ENCODE assay signal across 36 cellular contexts in genomic region chr16:27660507-27660906, GRCh38.
"Had no signal": no experiment of that assay in that cellular context is flagged by ENCODE, and none has a peak within 500 bp of the region (broad histone marks: within the 10 kb centered on the region; RNA-seq: fewer than 3 reads in every experiment).

No MANE protein-coding gene starts in this region.

- H3K4me3 ChIP-seq: ascending aorta, cardiac muscle cell had no signal

- DNase-seq: activated CD4-positive, alpha-beta memory T cell treated with anti-CD3 and anti-CD28 coated beads, Interleukin-2, amount 10 ng/mL, durations not matched to agents 7 days and 5 days; activated CD4-positive, alpha-beta T cell treated with anti-CD3 and anti-CD28 coated beads for 1 hour; activated CD4-positive, alpha-beta T cell treated with anti-CD3 and anti-CD28 coated beads for 36 hours; activated CD4-positive, alpha-beta T cell treated with anti-CD3 and anti-CD28 coated beads for 48 hours; activated CD4-positive, alpha-beta T cell treated with anti-CD3 and anti-CD28 coated beads, Interleukin-2, amount 10 ng/mL, durations not matched to agents 7 days and 5 days; activated CD4-positive, alpha-beta T cell treated with anti-CD3 and anti-CD28 coated beads, Interleukin-2, amount 50 U/mL, for 48 hours; activated CD4-positive, CD25-positive, alpha-beta regulatory T cell; activated CD8-positive, alpha-beta memory T cell treated with anti-CD3 and anti-CD28 coated beads for 24 hours; activated CD8-positive, alpha-beta memory T cell treated with anti-CD3 and anti-CD28 coated beads, Interleukin-2, amount 10 ng/mL, durations not matched to agents 7 days and 5 days; activated CD8-positive, alpha-beta memory T cell treated with anti-CD3 and anti-CD28 coated beads, Interleukin-2, amount 50 U/mL, for 48 hours; activated CD8-positive, alpha-beta T cell treated with anti-CD3 and anti-CD28 coated beads, Interleukin-2, amount 10 ng/mL, durations not matched to agents 7 days and 5 days; activated effector memory CD4-positive, alpha-beta T cell treated with Interleukin-2 at 50 U/mL for 16 hours; activated gamma-delta T cell; activated naive CD4-positive, alpha-beta T cell treated with anti-CD3 and anti-CD28 coated beads, Interleukin-2, amount 10 ng/mL, durations not matched to agents 7 days and 5 days; activated naive CD4-positive, alpha-beta T cell treated with Interleukin-2 at 50 U/mL for 16 hours; activated naive CD8-positive, alpha-beta T cell treated with anti-CD3 and anti-CD28 coated beads, Interleukin-2, amount 10 ng/mL, durations not matched to agents 7 days and 5 days; activated naive CD8-positive, alpha-beta T cell treated with anti-CD3 and anti-CD28 coated beads, Interleukin-2, amount 50 U/mL, for 24 hours; activated T-cell treated with anti-CD3 and anti-CD28 coated beads, Interleukin-2, amount 50 U/mL, for 24 hours; activated T-cell treated with anti-CD3 and anti-CD28 coated beads, Interleukin-2, amount 50 U/mL, for 48 hours; amygdala; anterior cingulate cortex; caudate nucleus; cerebellar nuclear complex; T-helper 2 cell; T-helper 9 cell had no signal

- H3K36me3 Mint-ChIP-seq: activated naive CD4-positive, alpha-beta T cell treated with anti-CD3 and anti-CD28 coated beads, Interleukin-2, amount 10 ng/mL, durations not matched to agents 7 days and 5 days; activated naive CD8-positive, alpha-beta T cell treated with anti-CD3 and anti-CD28 coated beads, Interleukin-2, amount 10 ng/mL, durations not matched to agents 7 days and 5 days had no signal

- H3K27me3 Mint-ChIP-seq: activated CD4-positive, alpha-beta memory T cell treated with anti-CD3 and anti-CD28 coated beads, Interleukin-2, amount 10 ng/mL, durations not matched to agents 7 days and 5 days; activated CD4-positive, alpha-beta T cell treated with anti-CD3 and anti-CD28 coated beads for 36 hours; activated CD4-positive, alpha-beta T cell treated with anti-CD3 and anti-CD28 coated beads, Interleukin-2, amount 10 ng/mL, durations not matched to agents 7 days and 5 days; activated CD8-positive, alpha-beta memory T cell treated with anti-CD3 and anti-CD28 coated beads, Interleukin-2, amount 10 ng/mL, durations not matched to agents 7 days and 5 days; activated naive CD4-positive, alpha-beta T cell treated with anti-CD3 and anti-CD28 coated beads, Interleukin-2, amount 10 ng/mL, durations not matched to agents 7 days and 5 days; activated naive CD4-positive, alpha-beta T cell treated with anti-CD3 and anti-CD28 coated beads, Interleukin-2, amount 50 U/mL, for 24 hours; activated naive CD8-positive, alpha-beta T cell; activated naive CD8-positive, alpha-beta T cell treated with anti-CD3 and anti-CD28 coated beads, Interleukin-2, amount 10 ng/mL, durations not matched to agents 7 days and 5 days; activated naive CD8-positive, alpha-beta T cell treated with anti-CD3 and anti-CD28 coated beads, Interleukin-2, amount 50 U/mL, for 24 hours; activated T-cell treated with anti-CD3 and anti-CD28 coated beads, Interleukin-2, amount 50 U/mL, for 24 hours; brain; central memory CD8-positive, alpha-beta T cell had no signal

- H3K27ac Mint-ChIP-seq: activated CD4-positive, alpha-beta memory T cell treated with anti-CD3 and anti-CD28 coated beads, Interleukin-2, amount 10 ng/mL, durations not matched to agents 7 days and 5 days; activated CD4-positive, alpha-beta T cell treated with anti-CD3 and anti-CD28 coated beads for 36 hours; activated CD4-positive, alpha-beta T cell treated with anti-CD3 and anti-CD28 coated beads, Interleukin-2, amount 10 ng/mL, durations not matched to agents 7 days and 5 days; activated CD8-positive, alpha-beta memory T cell treated with anti-CD3 and anti-CD28 coated beads, Interleukin-2, amount 10 ng/mL, durations not matched to agents 7 days and 5 days; activated CD8-positive, alpha-beta T cell treated with anti-CD3 and anti-CD28 coated beads, Interleukin-2, amount 10 ng/mL, durations not matched to agents 7 days and 5 days; activated naive CD4-positive, alpha-beta T cell treated with anti-CD3 and anti-CD28 coated beads, Interleukin-2, amount 10 ng/mL, durations not matched to agents 7 days and 5 days; activated naive CD4-positive, alpha-beta T cell treated with anti-CD3 and anti-CD28 coated beads, Interleukin-2, amount 50 U/mL, for 24 hours; activated naive CD8-positive, alpha-beta T cell; activated naive CD8-positive, alpha-beta T cell treated with anti-CD3 and anti-CD28 coated beads, Interleukin-2, amount 10 ng/mL, durations not matched to agents 7 days and 5 days; activated naive CD8-positive, alpha-beta T cell treated with anti-CD3 and anti-CD28 coated beads, Interleukin-2, amount 50 U/mL, for 24 hours; activated T-cell treated with anti-CD3 and anti-CD28 coated beads, Interleukin-2, amount 50 U/mL, for 24 hours; activated T-helper 2 cell treated with anti-CD3 and anti-CD28 coated beads, Interferon-gamma antibody, Interleukin-2, Interleukin-4, amounts not matched to agents 10 μg/mL and 5 μg/mL and 100 μg/mL, durations not matched to agents 14 hours and 24 hours and 36 hours; brain; T-helper 1 cell treated with Interleukin-12 subunit alpha and Interleukin-12 subunit beta and Interleukin-4 antibody, amounts not matched to agents 30 μg/mL and 1 μg/mL, for 36 hours; T-helper 2 cell treated with Interferon-gamma antibody and Interleukin-4, amounts not matched to agents 5 μg/mL and 100 μg/mL, for 36 hours had no signal

- ATAC-seq: activated CD4-positive, alpha-beta T cell treated with anti-CD3 and anti-CD28 coated beads for 36 hours; activated CD4-positive, CD25-positive, alpha-beta regulatory T cell treated with anti-CD3 and anti-CD28 coated beads, Interleukin-2, amount 50 U/mL, for 24 hours; activated CD8-positive, alpha-beta memory T cell treated with anti-CD3 and anti-CD28 coated beads, Interleukin-2, amount 10 ng/mL, durations not matched to agents 7 days and 5 days; activated CD8-positive, alpha-beta T cell treated with anti-CD3 and anti-CD28 coated beads, Interleukin-2, amount 10 ng/mL, durations not matched to agents 7 days and 5 days; activated naive CD8-positive, alpha-beta T cell treated with anti-CD3 and anti-CD28 coated beads, Interleukin-2, amount 50 U/mL, for 24 hours had no signal

- H3K9me3 ChIP-seq: ascending aorta had no signal

- H3K27me3 ChIP-seq: ascending aorta, cardiac muscle cell had no signal

- H3K4me1 Mint-ChIP-seq: activated CD4-positive, alpha-beta memory T cell treated with anti-CD3 and anti-CD28 coated beads, Interleukin-2, amount 10 ng/mL, durations not matched to agents 7 days and 5 days; activated CD4-positive, alpha-beta T cell treated with anti-CD3 and anti-CD28 coated beads for 36 hours; activated CD4-positive, alpha-beta T cell treated with anti-CD3 and anti-CD28 coated beads, Interleukin-2, amount 10 ng/mL, durations not matched to agents 7 days and 5 days; activated CD8-positive, alpha-beta memory T cell treated with anti-CD3 and anti-CD28 coated beads, Interleukin-2, amount 10 ng/mL, durations not matched to agents 7 days and 5 days; activated naive CD4-positive, alpha-beta T cell treated with anti-CD3 and anti-CD28 coated beads, Interleukin-2, amount 10 ng/mL, durations not matched to agents 7 days and 5 days; activated naive CD4-positive, alpha-beta T cell treated with anti-CD3 and anti-CD28 coated beads, Interleukin-2, amount 50 U/mL, for 24 hours; activated naive CD8-positive, alpha-beta T cell treated with anti-CD3 and anti-CD28 coated beads, Interleukin-2, amount 10 ng/mL, durations not matched to agents 7 days and 5 days; activated naive CD8-positive, alpha-beta T cell treated with anti-CD3 and anti-CD28 coated beads, Interleukin-2, amount 50 U/mL, for 24 hours; brain; central memory CD8-positive, alpha-beta T cell had no signal

- H3K4me1 ChIP-seq: ascending aorta had no signal

- H3K27ac ChIP-seq: ascending aorta, cardiac muscle cell, VCaP had no signal

- H3K4me3 Mint-ChIP-seq: activated CD4-positive, alpha-beta memory T cell treated with anti-CD3 and anti-CD28 coated beads, Interleukin-2, amount 10 ng/mL, durations not matched to agents 7 days and 5 days; activated CD4-positive, alpha-beta T cell treated with anti-CD3 and anti-CD28 coated beads for 36 hours; activated CD4-positive, alpha-beta T cell treated with anti-CD3 and anti-CD28 coated beads, Interleukin-2, amount 10 ng/mL, durations not matched to agents 7 days and 5 days; activated CD8-positive, alpha-beta memory T cell treated with anti-CD3 and anti-CD28 coated beads, Interleukin-2, amount 10 ng/mL, durations not matched to agents 7 days and 5 days; activated CD8-positive, alpha-beta T cell treated with anti-CD3 and anti-CD28 coated beads, Interleukin-2, amount 10 ng/mL, durations not matched to agents 7 days and 5 days; activated naive CD4-positive, alpha-beta T cell treated with anti-CD3 and anti-CD28 coated beads, Interleukin-2, amount 10 ng/mL, durations not matched to agents 7 days and 5 days; activated naive CD4-positive, alpha-beta T cell treated with anti-CD3 and anti-CD28 coated beads, Interleukin-2, amount 50 U/mL, for 24 hours; activated naive CD8-positive, alpha-beta T cell; activated naive CD8-positive, alpha-beta T cell treated with anti-CD3 and anti-CD28 coated beads, Interleukin-2, amount 10 ng/mL, durations not matched to agents 7 days and 5 days; activated naive CD8-positive, alpha-beta T cell treated with anti-CD3 and anti-CD28 coated beads, Interleukin-2, amount 50 U/mL, for 24 hours; activated T-cell treated with anti-CD3 and anti-CD28 coated beads, Interleukin-2, amount 50 U/mL, for 24 hours; brain; central memory CD8-positive, alpha-beta T cell; T-helper 1 cell treated with Interleukin-12 subunit alpha and Interleukin-12 subunit beta and Interleukin-4 antibody, amounts not matched to agents 30 μg/mL and 1 μg/mL, for 36 hours; T-helper 2 cell treated with Interferon-gamma antibody and Interleukin-4, amounts not matched to agents 5 μg/mL and 100 μg/mL, for 36 hours had no signal

- H3K36me3 ChIP-seq: cardiac muscle cell had no signal

- H3K9me3 Mint-ChIP-seq: activated CD4-positive, alpha-beta memory T cell treated with anti-CD3 and anti-CD28 coated beads, Interleukin-2, amount 10 ng/mL, durations not matched to agents 7 days and 5 days; activated CD4-positive, alpha-beta T cell treated with anti-CD3 and anti-CD28 coated beads, Interleukin-2, amount 10 ng/mL, durations not matched to agents 7 days and 5 days; activated naive CD4-positive, alpha-beta T cell treated with anti-CD3 and anti-CD28 coated beads, Interleukin-2, amount 10 ng/mL, durations not matched to agents 7 days and 5 days; activated naive CD4-positive, alpha-beta T cell treated with anti-CD3 and anti-CD28 coated beads, Interleukin-2, amount 50 U/mL, for 24 hours; activated naive CD8-positive, alpha-beta T cell treated with anti-CD3 and anti-CD28 coated beads, Interleukin-2, amount 50 U/mL, for 24 hours; activated T-cell treated with anti-CD3 and anti-CD28 coated beads, Interleukin-2, amount 50 U/mL, for 24 hours; activated T-helper 2 cell treated with anti-CD3 and anti-CD28 coated beads, Interferon-gamma antibody, Interleukin-2, Interleukin-4, amounts not matched to agents 10 μg/mL and 5 μg/mL and 100 μg/mL, durations not matched to agents 14 hours and 24 hours and 36 hours; central memory CD8-positive, alpha-beta T cell; T-helper 1 cell treated with Interleukin-12 subunit alpha and Interleukin-12 subunit beta and Interleukin-4 antibody, amounts not matched to agents 30 μg/mL and 1 μg/mL, for 36 hours; T-helper 2 cell treated with Interferon-gamma antibody and Interleukin-4, amounts not matched to agents 5 μg/mL and 100 μg/mL, for 36 hours had no signal
